Comparison of ENCODE assay signal across 2 cellular contexts in genomic region chr4:71832049-71832448, GRCh38.
TF ChIP-seq lines count a peak whose summit lies in the region.

No MANE protein-coding gene starts in this region.

TF ChIP-seq in GM23338, 12 proteins besides CTCF, POLR2A, EP300 and RAD21:
- TF ChIP-seq NANOG (IDR thresholded peaks at IDR 0.05; ENCODE audit: borderline replicate concordance) (no peak), EZH2 (IDR thresholded peaks at IDR 0.05; ENCODE audit: low read depth, unreplicated experiment) (no peak), CREB1 (CRISPR knock-in tag; IDR thresholded peaks at IDR 0.05; ENCODE audit: low read depth) (no peak), ETS1 (IDR thresholded peaks at IDR 0.05) (no peak)

TF ChIP-seq in H1, 55 proteins besides CTCF, POLR2A, EP300 and RAD21:
- no peak for TF ChIP-seq NANOG (IDR thresholded peaks at IDR 0.05; ENCODE audit: insufficient read depth, low read depth, low read length, poor library complexity, severe bottlenecking)
- TF ChIP-seq TAF1 (IDR thresholded peaks at IDR 0.05; ENCODE audit: low read depth, low read length) = no peak
- no peak for TF ChIP-seq CHD2 (IDR thresholded peaks at IDR 0.05; ENCODE audit: low read length)
- TF ChIP-seq TCF12 (IDR thresholded peaks at IDR 0.05; ENCODE audit: low read depth, low read length) = no peak
